2 cellular contexts compared by ENCODE assay signal in the genomic region with DNA sequence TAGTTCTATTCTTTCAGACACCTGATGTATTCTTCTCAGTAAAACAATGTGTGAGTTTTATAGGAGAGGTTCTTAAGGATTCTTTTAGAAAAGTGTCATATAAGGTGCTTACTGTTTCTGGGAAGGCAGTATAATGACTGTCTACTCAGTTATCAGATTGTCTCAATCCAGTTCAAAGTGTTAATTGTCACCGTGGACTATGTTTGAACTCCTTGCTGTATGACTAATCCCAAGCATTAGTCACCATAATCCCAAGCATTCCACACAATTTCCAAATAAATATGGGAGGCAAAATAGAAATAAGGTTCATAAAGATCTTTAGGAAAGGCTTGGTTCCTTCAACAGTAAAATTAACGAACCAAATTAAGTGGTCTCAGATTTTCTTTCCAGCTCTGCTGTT.
A peak's percentile ranks its signal among the peaks of the same experiment; 100 is the strongest.
TF ChIP-seq lines count a peak whose summit lies in the region.

No MANE protein-coding gene starts in this region.

TF ChIP-seq in Ishikawa, 13 proteins besides CTCF, POLR2A, EP300 and RAD21 (continued from another document):
- TF ChIP-seq, protein P1, sequence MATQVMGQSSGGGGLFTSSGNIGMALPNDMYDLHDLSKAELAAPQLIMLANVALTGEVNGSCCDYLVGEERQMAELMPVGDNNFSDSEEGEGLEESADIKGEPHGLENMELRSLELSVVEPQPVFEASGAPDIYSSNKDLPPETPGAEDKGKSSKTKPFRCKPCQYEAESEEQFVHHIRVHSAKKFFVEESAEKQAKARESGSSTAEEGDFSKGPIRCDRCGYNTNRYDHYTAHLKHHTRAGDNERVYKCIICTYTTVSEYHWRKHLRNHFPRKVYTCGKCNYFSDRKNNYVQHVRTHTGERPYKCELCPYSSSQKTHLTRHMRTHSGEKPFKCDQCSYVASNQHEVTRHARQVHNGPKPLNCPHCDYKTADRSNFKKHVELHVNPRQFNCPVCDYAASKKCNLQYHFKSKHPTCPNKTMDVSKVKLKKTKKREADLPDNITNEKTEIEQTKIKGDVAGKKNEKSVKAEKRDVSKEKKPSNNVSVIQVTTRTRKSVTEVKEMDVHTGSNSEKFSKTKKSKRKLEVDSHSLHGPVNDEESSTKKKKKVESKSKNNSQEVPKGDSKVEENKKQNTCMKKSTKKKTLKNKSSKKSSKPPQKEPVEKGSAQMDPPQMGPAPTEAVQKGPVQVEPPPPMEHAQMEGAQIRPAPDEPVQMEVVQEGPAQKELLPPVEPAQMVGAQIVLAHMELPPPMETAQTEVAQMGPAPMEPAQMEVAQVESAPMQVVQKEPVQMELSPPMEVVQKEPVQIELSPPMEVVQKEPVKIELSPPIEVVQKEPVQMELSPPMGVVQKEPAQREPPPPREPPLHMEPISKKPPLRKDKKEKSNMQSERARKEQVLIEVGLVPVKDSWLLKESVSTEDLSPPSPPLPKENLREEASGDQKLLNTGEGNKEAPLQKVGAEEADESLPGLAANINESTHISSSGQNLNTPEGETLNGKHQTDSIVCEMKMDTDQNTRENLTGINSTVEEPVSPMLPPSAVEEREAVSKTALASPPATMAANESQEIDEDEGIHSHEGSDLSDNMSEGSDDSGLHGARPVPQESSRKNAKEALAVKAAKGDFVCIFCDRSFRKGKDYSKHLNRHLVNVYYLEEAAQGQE (IDR thresholded peaks at IDR 0.05; ENCODE audit: low read depth), result no peak
- TF ChIP-seq FOXM1 (IDR thresholded peaks at IDR 0.05; ENCODE audit: borderline replicate concordance, low read depth), result 0 out of 2 replicates have a peak, but pooled peaks have one; percentile 16
- no peak for TF ChIP-seq YY1 (IDR thresholded peaks at IDR 0.05; ENCODE audit: low read depth)
- no peak for TF ChIP-seq NFIC (IDR thresholded peaks at IDR 0.05)
- TF ChIP-seq TCF12 (IDR thresholded peaks at IDR 0.05; ENCODE audit: low read depth), result no peak

TF ChIP-seq in HepG2, 621 proteins besides CTCF, POLR2A, EP300 and RAD21 (continued from another document and continues in another):
- TF ChIP-seq, protein P2, sequence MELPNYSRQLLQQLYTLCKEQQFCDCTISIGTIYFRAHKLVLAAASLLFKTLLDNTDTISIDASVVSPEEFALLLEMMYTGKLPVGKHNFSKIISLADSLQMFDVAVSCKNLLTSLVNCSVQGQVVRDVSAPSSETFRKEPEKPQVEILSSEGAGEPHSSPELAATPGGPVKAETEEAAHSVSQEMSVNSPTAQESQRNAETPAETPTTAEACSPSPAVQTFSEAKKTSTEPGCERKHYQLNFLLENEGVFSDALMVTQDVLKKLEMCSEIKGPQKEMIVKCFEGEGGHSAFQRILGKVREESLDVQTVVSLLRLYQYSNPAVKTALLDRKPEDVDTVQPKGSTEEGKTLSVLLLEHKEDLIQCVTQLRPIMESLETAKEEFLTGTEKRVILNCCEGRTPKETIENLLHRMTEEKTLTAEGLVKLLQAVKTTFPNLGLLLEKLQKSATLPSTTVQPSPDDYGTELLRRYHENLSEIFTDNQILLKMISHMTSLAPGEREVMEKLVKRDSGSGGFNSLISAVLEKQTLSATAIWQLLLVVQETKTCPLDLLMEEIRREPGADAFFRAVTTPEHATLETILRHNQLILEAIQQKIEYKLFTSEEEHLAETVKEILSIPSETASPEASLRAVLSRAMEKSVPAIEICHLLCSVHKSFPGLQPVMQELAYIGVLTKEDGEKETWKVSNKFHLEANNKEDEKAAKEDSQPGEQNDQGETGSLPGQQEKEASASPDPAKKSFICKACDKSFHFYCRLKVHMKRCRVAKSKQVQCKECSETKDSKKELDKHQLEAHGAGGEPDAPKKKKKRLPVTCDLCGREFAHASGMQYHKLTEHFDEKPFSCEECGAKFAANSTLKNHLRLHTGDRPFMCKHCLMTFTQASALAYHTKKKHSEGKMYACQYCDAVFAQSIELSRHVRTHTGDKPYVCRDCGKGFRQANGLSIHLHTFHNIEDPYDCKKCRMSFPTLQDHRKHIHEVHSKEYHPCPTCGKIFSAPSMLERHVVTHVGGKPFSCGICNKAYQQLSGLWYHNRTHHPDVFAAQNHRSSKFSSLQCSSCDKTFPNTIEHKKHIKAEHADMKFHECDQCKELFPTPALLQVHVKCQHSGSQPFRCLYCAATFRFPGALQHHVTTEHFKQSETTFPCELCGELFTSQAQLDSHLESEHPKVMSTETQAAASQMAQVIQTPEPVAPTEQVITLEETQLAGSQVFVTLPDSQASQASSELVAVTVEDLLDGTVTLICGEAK (IDR thresholded peaks at IDR 0.05), result no peak
- TF ChIP-seq, protein P2 (CRISPR knock-in tag; IDR thresholded peaks at IDR 0.05), result no peak
- TF ChIP-seq, protein P3, sequence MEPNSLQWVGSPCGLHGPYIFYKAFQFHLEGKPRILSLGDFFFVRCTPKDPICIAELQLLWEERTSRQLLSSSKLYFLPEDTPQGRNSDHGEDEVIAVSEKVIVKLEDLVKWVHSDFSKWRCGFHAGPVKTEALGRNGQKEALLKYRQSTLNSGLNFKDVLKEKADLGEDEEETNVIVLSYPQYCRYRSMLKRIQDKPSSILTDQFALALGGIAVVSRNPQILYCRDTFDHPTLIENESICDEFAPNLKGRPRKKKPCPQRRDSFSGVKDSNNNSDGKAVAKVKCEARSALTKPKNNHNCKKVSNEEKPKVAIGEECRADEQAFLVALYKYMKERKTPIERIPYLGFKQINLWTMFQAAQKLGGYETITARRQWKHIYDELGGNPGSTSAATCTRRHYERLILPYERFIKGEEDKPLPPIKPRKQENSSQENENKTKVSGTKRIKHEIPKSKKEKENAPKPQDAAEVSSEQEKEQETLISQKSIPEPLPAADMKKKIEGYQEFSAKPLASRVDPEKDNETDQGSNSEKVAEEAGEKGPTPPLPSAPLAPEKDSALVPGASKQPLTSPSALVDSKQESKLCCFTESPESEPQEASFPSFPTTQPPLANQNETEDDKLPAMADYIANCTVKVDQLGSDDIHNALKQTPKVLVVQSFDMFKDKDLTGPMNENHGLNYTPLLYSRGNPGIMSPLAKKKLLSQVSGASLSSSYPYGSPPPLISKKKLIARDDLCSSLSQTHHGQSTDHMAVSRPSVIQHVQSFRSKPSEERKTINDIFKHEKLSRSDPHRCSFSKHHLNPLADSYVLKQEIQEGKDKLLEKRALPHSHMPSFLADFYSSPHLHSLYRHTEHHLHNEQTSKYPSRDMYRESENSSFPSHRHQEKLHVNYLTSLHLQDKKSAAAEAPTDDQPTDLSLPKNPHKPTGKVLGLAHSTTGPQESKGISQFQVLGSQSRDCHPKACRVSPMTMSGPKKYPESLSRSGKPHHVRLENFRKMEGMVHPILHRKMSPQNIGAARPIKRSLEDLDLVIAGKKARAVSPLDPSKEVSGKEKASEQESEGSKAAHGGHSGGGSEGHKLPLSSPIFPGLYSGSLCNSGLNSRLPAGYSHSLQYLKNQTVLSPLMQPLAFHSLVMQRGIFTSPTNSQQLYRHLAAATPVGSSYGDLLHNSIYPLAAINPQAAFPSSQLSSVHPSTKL (CRISPR knock-in tag; IDR thresholded peaks at IDR 0.05), result no peak
- TF ChIP-seq CEBPG (CRISPR knock-in tag; IDR thresholded peaks at IDR 0.05), result no peak
- no peak for TF ChIP-seq RFX1 (IDR thresholded peaks at IDR 0.05)
- TF ChIP-seq MXD4 (CRISPR knock-in tag; IDR thresholded peaks at IDR 0.05), result no peak
- no peak for TF ChIP-seq POLR2AphosphoS5 (IDR thresholded peaks at IDR 0.05; ENCODE audit: low read depth, low read length)
- TF ChIP-seq ZNF160 (CRISPR knock-in tag; IDR thresholded peaks at IDR 0.05), result no peak
- TF ChIP-seq, protein P4, sequence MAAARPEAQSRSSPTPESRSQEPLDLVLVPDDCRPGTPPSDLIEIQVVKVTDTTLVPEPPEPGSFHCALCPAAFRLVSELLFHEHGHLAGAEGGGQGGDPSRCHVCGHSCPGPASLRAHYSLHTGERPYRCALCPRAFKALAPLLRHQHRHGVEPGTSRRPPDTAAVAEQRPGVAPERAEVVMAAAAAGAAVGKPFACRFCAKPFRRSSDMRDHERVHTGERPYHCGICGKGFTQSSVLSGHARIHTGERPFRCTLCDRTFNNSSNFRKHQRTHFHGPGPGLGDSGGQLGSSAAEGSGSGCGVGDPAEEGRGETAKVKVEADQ (CRISPR knock-in tag; IDR thresholded peaks at IDR 0.05; ENCODE audit: borderline replicate concordance), result no peak
- TF ChIP-seq, protein P5, sequence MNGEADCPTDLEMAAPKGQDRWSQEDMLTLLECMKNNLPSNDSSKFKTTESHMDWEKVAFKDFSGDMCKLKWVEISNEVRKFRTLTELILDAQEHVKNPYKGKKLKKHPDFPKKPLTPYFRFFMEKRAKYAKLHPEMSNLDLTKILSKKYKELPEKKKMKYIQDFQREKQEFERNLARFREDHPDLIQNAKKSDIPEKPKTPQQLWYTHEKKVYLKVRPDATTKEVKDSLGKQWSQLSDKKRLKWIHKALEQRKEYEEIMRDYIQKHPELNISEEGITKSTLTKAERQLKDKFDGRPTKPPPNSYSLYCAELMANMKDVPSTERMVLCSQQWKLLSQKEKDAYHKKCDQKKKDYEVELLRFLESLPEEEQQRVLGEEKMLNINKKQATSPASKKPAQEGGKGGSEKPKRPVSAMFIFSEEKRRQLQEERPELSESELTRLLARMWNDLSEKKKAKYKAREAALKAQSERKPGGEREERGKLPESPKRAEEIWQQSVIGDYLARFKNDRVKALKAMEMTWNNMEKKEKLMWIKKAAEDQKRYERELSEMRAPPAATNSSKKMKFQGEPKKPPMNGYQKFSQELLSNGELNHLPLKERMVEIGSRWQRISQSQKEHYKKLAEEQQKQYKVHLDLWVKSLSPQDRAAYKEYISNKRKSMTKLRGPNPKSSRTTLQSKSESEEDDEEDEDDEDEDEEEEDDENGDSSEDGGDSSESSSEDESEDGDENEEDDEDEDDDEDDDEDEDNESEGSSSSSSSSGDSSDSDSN (CRISPR knock-in tag; IDR thresholded peaks at IDR 0.05), result no peak
- TF ChIP-seq ZNF34 (CRISPR knock-in tag; IDR thresholded peaks at IDR 0.05; ENCODE audit: borderline replicate concordance), result no peak
- TF ChIP-seq, protein P6, sequence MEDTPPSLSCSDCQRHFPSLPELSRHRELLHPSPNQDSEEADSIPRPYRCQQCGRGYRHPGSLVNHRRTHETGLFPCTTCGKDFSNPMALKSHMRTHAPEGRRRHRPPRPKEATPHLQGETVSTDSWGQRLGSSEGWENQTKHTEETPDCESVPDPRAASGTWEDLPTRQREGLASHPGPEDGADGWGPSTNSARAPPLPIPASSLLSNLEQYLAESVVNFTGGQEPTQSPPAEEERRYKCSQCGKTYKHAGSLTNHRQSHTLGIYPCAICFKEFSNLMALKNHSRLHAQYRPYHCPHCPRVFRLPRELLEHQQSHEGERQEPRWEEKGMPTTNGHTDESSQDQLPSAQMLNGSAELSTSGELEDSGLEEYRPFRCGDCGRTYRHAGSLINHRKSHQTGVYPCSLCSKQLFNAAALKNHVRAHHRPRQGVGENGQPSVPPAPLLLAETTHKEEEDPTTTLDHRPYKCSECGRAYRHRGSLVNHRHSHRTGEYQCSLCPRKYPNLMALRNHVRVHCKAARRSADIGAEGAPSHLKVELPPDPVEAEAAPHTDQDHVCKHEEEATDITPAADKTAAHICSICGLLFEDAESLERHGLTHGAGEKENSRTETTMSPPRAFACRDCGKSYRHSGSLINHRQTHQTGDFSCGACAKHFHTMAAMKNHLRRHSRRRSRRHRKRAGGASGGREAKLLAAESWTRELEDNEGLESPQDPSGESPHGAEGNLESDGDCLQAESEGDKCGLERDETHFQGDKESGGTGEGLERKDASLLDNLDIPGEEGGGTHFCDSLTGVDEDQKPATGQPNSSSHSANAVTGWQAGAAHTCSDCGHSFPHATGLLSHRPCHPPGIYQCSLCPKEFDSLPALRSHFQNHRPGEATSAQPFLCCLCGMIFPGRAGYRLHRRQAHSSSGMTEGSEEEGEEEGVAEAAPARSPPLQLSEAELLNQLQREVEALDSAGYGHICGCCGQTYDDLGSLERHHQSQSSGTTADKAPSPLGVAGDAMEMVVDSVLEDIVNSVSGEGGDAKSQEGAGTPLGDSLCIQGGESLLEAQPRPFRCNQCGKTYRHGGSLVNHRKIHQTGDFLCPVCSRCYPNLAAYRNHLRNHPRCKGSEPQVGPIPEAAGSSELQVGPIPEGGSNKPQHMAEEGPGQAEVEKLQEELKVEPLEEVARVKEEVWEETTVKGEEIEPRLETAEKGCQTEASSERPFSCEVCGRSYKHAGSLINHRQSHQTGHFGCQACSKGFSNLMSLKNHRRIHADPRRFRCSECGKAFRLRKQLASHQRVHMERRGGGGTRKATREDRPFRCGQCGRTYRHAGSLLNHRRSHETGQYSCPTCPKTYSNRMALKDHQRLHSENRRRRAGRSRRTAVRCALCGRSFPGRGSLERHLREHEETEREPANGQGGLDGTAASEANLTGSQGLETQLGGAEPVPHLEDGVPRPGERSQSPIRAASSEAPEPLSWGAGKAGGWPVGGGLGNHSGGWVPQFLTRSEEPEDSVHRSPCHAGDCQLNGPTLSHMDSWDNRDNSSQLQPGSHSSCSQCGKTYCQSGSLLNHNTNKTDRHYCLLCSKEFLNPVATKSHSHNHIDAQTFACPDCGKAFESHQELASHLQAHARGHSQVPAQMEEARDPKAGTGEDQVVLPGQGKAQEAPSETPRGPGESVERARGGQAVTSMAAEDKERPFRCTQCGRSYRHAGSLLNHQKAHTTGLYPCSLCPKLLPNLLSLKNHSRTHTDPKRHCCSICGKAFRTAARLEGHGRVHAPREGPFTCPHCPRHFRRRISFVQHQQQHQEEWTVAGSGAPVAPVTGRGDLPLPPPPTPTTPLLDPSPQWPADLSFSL (CRISPR knock-in tag; IDR thresholded peaks at IDR 0.05), result no peak
- no peak for TF ChIP-seq ZMAT3 (CRISPR knock-in tag; conservative IDR thresholded peaks at IDR 0.05)
